ENCODE assay signal across 14 cellular contexts in the genomic region with DNA sequence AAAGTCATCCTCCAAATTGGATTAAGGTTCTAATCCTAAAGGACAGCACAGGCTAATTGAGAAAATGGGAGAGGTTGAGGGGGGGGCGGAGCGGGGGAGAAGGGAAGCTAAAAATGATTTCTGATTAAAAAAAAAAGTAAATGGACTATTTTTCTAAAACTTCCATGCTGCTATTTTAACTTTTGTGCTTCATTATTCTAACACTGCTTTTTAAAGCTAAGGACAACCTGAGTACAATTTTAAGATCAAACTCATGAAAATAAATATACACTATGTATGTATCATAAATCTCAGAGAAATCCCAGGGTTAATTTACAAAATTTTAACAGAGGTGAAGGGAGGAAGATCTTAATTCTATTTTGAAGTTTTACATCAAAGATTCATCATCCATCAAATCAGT. TPM values are rescaled to one million over a fixed set of nuclear protein-coding genes. Genes with fewer than 3 reads are reported as not detected.
A peak's percentile ranks its signal among the peaks of the same experiment; 100 is the strongest.
DNase-seq lines count a peak whose midpoint lies in the region; ATAC-seq, FAIRE-seq and TF ChIP-seq lines count a peak whose summit lies in the region.
"Had no signal": no experiment of that assay in that cellular context is flagged by ENCODE, and none has a peak within 500 bp of the region (broad histone marks: within the 10 kb centered on the region; RNA-seq: fewer than 3 reads in every experiment).

No MANE protein-coding gene starts in this region.

- no peaks in the 10 kb centered on the region for H3K9me3 ChIP-seq in BE2C
- H3K9me3 ChIP-seq in K562 (replicated peaks; ENCODE audit: control insufficient read depth, insufficient read depth, low read depth, low read length) = no peaks in the 10 kb centered on the region
- no peaks in the 10 kb centered on the region for H3K9me3 ChIP-seq in mesenchymal stem cell (ENCODE audit: control insufficient read depth, low read length)
- H3K9me3 ChIP-seq: pancreas had no signal

- no TSS peak for BruUV-seq in K562 (replicated peaks; lab: Mats Ljungman, UMichigan)

- H2BK15ac ChIP-seq in mesenchymal stem cell (ENCODE audit: low read depth, poor library complexity, severe bottlenecking) = no peak overlapping the region

- no peak for TF ChIP-seq CTCF in BE2C (IDR thresholded peaks at IDR 0.05; ENCODE audit: low read depth, low read length)
- no peak for TF ChIP-seq CTCF in K562 (IDR thresholded peaks at IDR 0.05 in 2 of 3, conservative IDR thresholded peaks at IDR 0.05 in 1 of 3; ENCODE audit: insufficient read depth in 2 of 3, low read depth in 1 of 3, low read length in 3 of 3)

- FAIRE-seq in K562 (lab: Jason Lieb, UNC) = no peak
- FAIRE-seq: frontal cortex, GM12878, pancreas had no signal

- peak overlapping the region; percentile 96 for H3K4me2 ChIP-seq in K562 (ENCODE audit: insufficient read depth, low read length)
- no peak overlapping the region for H3K4me2 ChIP-seq in mesenchymal stem cell (ENCODE audit: low read length, poor library complexity, severe bottlenecking)

- H2BK120ac ChIP-seq in mesenchymal stem cell (ENCODE audit: low read depth, low read length) = no peak overlapping the region

- intact Hi-C loops in K562 (cut with micrococcal nuclease) = loop anchor here (5.0 kb wide), 2 partner anchors 198 to 453 kb away; a partner anchor contains a TSS

- TF ChIP-seq POLR2A in K562 (conservative IDR thresholded peaks at IDR 0.05) = no peak

- no peak for TF ChIP-seq RAD21 in K562 (CRISPR knock-in tag; conservative IDR thresholded peaks at IDR 0.05 in 1 of 2, IDR thresholded peaks at IDR 0.05 in 1 of 2)

- H4K8ac ChIP-seq in mesenchymal stem cell (ENCODE audit: low read length) = no peak overlapping the region

- no peak overlapping the region for H2BK5ac ChIP-seq in mesenchymal stem cell (ENCODE audit: low read depth, low read length, poor library complexity, severe bottlenecking)

- H3K79me1 ChIP-seq in mesenchymal stem cell (replicated peaks; ENCODE audit: low read length, poor library complexity, severe bottlenecking) = peaks cover 21% of the 10 kb centered on the region

- H3K4me1 ChIP-seq in BE2C = peaks cover 30% of the 10 kb centered on the region
- peaks cover 22 to 36% of the 10 kb centered on the region in 2 experiments for H3K4me1 ChIP-seq in K562 (replicated peaks in 1 of 2; ENCODE audit: control insufficient read depth in 2 of 2, insufficient read depth in 2 of 2, low read length in 2 of 2)
- peaks cover 4% of the 10 kb centered on the region for H3K4me1 ChIP-seq in mesenchymal stem cell (ENCODE audit: control insufficient read depth, insufficient read depth, low read depth, low read length)

- H3K4ac ChIP-seq in mesenchymal stem cell (ENCODE audit: low read depth in 1 of 2, low read length in 2 of 2) = no peak overlapping the region

- CTCF ChIA-PET in K562 (lab: Yijun Ruan, JAX; ENCODE audit: low intra/inter-chr PET ratio) = no interaction called here

- H3K14ac ChIP-seq in mesenchymal stem cell (ENCODE audit: low read length in 2 of 2) = no peak overlapping the region

- no peak overlapping the region for H3K23ac ChIP-seq in mesenchymal stem cell (ENCODE audit: low read length in 2 of 2)

- no peak overlapping the region for H4K91ac ChIP-seq in mesenchymal stem cell (ENCODE audit: low read length)

- no peak overlapping the region for H3K18ac ChIP-seq in mesenchymal stem cell (ENCODE audit: low read depth in 1 of 2, low read length in 2 of 2)

- H4K20me1 ChIP-seq in K562 (replicated peaks; ENCODE audit: control insufficient read depth, insufficient read depth, low read length) = peaks cover 36% of the 10 kb centered on the region

- ATAC-seq in K562 (no peak), GM21423 (IDR thresholded peaks at IDR 0.05; ENCODE audit: unreplicated experiment) (no peak), HG02840 (IDR thresholded peaks at IDR 0.05; ENCODE audit: low FRiP score, unreplicated experiment) (no peak)
- ATAC-seq: GM12878, pancreas had no signal

- peaks cover 98% of the 10 kb centered on the region for H3K79me2 ChIP-seq in K562 (ENCODE audit: control insufficient read depth, insufficient read depth, low read length)

- in situ Hi-C loops in K562 (cut with MboI) = loop anchor here (5.0 kb wide), 1 partner anchor 218 kb away; no protein-coding TSS in a partner anchor

- WGBS in K562 (ENCODE audit: insufficient coverage, low coverage, missing lambda C conversion rate) = 6% methylated on average over 2 of the region's 2 CpGs
- no CpG with 5 or more reads among the region's 2 CpGs for WGBS in mesenchymal stem cell

- DNase-seq in BE2C = no peak
- no peak for DNase-seq in K562 (ENCODE audit: extremely low read depth in 1 of 4, low spot score in 3 of 4)
- no peak for DNase-seq in mesenchymal stem cell
- no peak for DNase-seq in CD1c-positive myeloid dendritic cell (ENCODE audit: extremely low spot score)
- no peak for DNase-seq in D341Med (ENCODE audit: low spot score)
- DNase-seq: activated CD4-positive, alpha-beta T cell treated with anti-CD3 and anti-CD28 coated beads for 4 hours; activated effector memory CD4-positive, alpha-beta T cell treated with anti-CD3 and anti-CD28 coated beads, Interleukin-2, amount 50 U/mL, for 16 hours; NCI-H1436 treated with DMSO at 0.1 percent for 48 hours; pancreas had no signal

- H3K27ac ChIP-seq in K562 (ENCODE audit: extremely low read depth, low read depth, low read length) (no peak overlapping the region), mesenchymal stem cell (ENCODE audit: low read length, poor library complexity, severe bottlenecking) (no peak overlapping the region)
- H3K27ac ChIP-seq: pancreas had no signal

- no peak overlapping the region for H2AFZ ChIP-seq in K562 (ENCODE audit: low read depth, low read length)
- H2AFZ ChIP-seq in mesenchymal stem cell (ENCODE audit: low read depth, low read length) = no peak overlapping the region

- H3K4me3 ChIP-seq in BE2C (ENCODE audit: low read depth, low read length) (peak overlapping the region; percentile 89), GM08714 (ENCODE audit: low read length) (peak overlapping the region; percentile 33; the same call in 1 of the 2 replicates), K562 (peak overlapping the region; percentile 77), mesenchymal stem cell (ENCODE audit: insufficient read depth in 1 of 2, low read depth in 1 of 2, low read length in 2 of 2) (peak overlapping the region in 1 of 2 experiments; percentile 93)

- no peaks in the 10 kb centered on the region for H3K27me3 ChIP-seq in BE2C
- no peaks in the 10 kb centered on the region for H3K27me3 ChIP-seq in K562 (ENCODE audit: control insufficient read depth in 2 of 2, insufficient read depth in 2 of 2, low read length in 2 of 2)
- no peaks in the 10 kb centered on the region for H3K27me3 ChIP-seq in mesenchymal stem cell (ENCODE audit: control insufficient read depth in 1 of 2, insufficient read depth in 1 of 2, low read length in 2 of 2)
- H3K27me3 ChIP-seq: pancreas had no signal

- no peak overlapping the region for H2BK12ac ChIP-seq in mesenchymal stem cell (ENCODE audit: low read length in 2 of 2)

- H2AK5ac ChIP-seq in mesenchymal stem cell (ENCODE audit: low read length, severe bottlenecking) = no peak overlapping the region

- H3K9ac ChIP-seq in K562 (ENCODE audit: insufficient read depth in 1 of 2, low read depth in 2 of 2, low read length in 2 of 2) (peak overlapping the region; percentile 77 to 88; a peak in 3 of 4 replicates), mesenchymal stem cell (ENCODE audit: low read length) (peak overlapping the region; percentile 48)

- peaks cover 31% of the 10 kb centered on the region for H3K36me3 ChIP-seq in BE2C
- peaks cover 71% of the 10 kb centered on the region for H3K36me3 ChIP-seq in K562 (ENCODE audit: control insufficient read depth, insufficient read depth, low read length)
- peaks cover 0 to 55% of the 10 kb centered on the region in 2 experiments for H3K36me3 ChIP-seq in mesenchymal stem cell (ENCODE audit: control insufficient read depth in 1 of 2, insufficient read depth in 2 of 2, low read depth in 1 of 2, low read length in 2 of 2)
- H3K36me3 ChIP-seq: pancreas had no signal

- POLR2A ChIA-PET in K562 (lab: Yijun Ruan, JAX) = interaction anchor here (0.6 kb wide), 1 partner anchor 198 kb away, joined by 3 read pairs; no protein-coding TSS in a partner anchor

- no peaks in the 10 kb centered on the region for H3K9me1 ChIP-seq in K562 (ENCODE audit: control insufficient read depth, insufficient read depth, low read length)

- no peak for TF ChIP-seq EP300 in K562 (IDR thresholded peaks at IDR 0.05; ENCODE audit: low read length)

TF ChIP-seq in K562, 482 proteins besides CTCF, POLR2A, EP300 and RAD21 (continues in another document):
- TF ChIP-seq CHD1 (IDR thresholded peaks at IDR 0.05; ENCODE audit: low read length) (peak; percentile 14), SMARCC2 (IDR thresholded peaks at IDR 0.05; ENCODE audit: low read depth) (no peak)

RNA-seq across cellular contexts. Expression of a gene that starts 4.4 kb away (rescaled TPM):
- 45.3 TPM for polyA plus RNA-seq in BE2C (2012; ENCODE audit: insufficient read depth, insufficient read length, low read depth)
- 34.5 and 78.1 TPM in 2 replicates for total RNA-seq in K562 (2011; cell fraction: chromatin; rRNA removed; ENCODE audit: low replicate concordance)
- total RNA-seq in K562 (2011; cell fraction: nucleolus; rRNA removed) = 44.4 and 48.3 TPM in 2 replicates
- 69.6 and 93.7 TPM in 2 replicates for total RNA-seq in K562 (2011; cell fraction: nucleoplasm; rRNA removed)
- total RNA-seq in K562 (2014; rRNA removed) = 74.9 and 77.6 TPM in 2 replicates
- 68.7 and 75.4 TPM in 2 replicates for total RNA-seq in K562 (2014; rRNA removed; fragmentation: Illumina TruSeq; extraction: Trizol)
- 51.1 and 55.2 TPM in 2 replicates for total RNA-seq in K562 (2015; rRNA removed; fragmentation: Illumina TruSeq; extraction: Trizol)
- total RNA-seq in K562 (2021) = 75.0 and 78.4 TPM in 2 replicates
- 33.3 and 59.7 TPM in 2 replicates for polyA plus RNA-seq in K562 (2011; rRNA removed)
- 15.3 and 17.2 TPM in 2 replicates for polyA plus RNA-seq in K562 (2011; cell fraction: cytosol; rRNA removed)
- polyA plus RNA-seq in K562 (2011; cell fraction: nucleus; rRNA removed) = 12.3 and 13.9 TPM in 2 replicates
- 44.4 and 59.0 TPM in 2 replicates for polyA plus RNA-seq in K562 (2012)
- polyA plus RNA-seq in K562 (2014; fragmentation: Illumina TruSeq; extraction: Trizol) = 50.5 and 62.6 TPM in 2 replicates
- 10 to 100 TPM; 24.5 to 27.7 TPM for polyA plus RNA-seq in K562 (2014; fragmentation: Nextera tagmentation; extraction: Ambion mirVana)
- 47.5 and 48.7 TPM in 2 replicates for polyA plus RNA-seq in K562 (2014; rRNA removed)
- 39.6 and 50.2 TPM in 2 replicates for polyA minus RNA-seq in K562 (2011; rRNA and poly(A)+ RNA removed)
- polyA minus RNA-seq in K562 (2011; cell fraction: cytosol; rRNA and poly(A)+ RNA removed) = 22.8 and 28.5 TPM in 2 replicates
- 26.5 and 34.9 TPM in 2 replicates for polyA minus RNA-seq in K562 (2011; cell fraction: nucleus; rRNA and poly(A)+ RNA removed)
- 45.1 TPM for polyA plus RNA-seq in mesenchymal stem cell (2013, experiment 1 of 2)
- 45.7 TPM for polyA plus RNA-seq in mesenchymal stem cell (2013, experiment 2 of 2)
